In genomic region chr7:50206521-50207250, GRCh38 we compare ENCODE assay signal across 8 cellular contexts.
DNase-seq lines count a peak whose midpoint lies in the region.

No MANE protein-coding gene starts in this region.

- H3K36me3 ChIP-seq in KOPT-K1 (ENCODE audit: insufficient read depth, low read length) = no peaks in the 10 kb centered on the region
- no peaks in the 10 kb centered on the region for H3K36me3 ChIP-seq in effector memory CD4-positive, alpha-beta T cell (ENCODE audit: control insufficient read depth, insufficient read depth, low read length)

- no peaks in the 10 kb centered on the region for H3K27me3 ChIP-seq in effector memory CD4-positive, alpha-beta T cell (replicated peaks; ENCODE audit: control insufficient read depth, insufficient read depth, low read length, poor library complexity, severe bottlenecking)

- peak; percentile 76 to 77 for DNase-seq in activated CD4-positive, alpha-beta T cell treated with anti-CD3 and anti-CD28 coated beads, Interleukin-2, amount 50 U/mL, for 4 hours
- peak; percentile 38 to 74 (median 54) for DNase-seq in effector memory CD4-positive, alpha-beta T cell
- peak; percentile 37 for DNase-seq in stimulated activated CD8-positive, alpha-beta memory T cell treated with anti-CD3 and anti-CD28 coated beads, Interleukin-12 subunit alpha, Interleukin-12 subunit beta, amount 100 ng/mL, for 24 hours (ENCODE audit: extremely low read depth)
- DNase-seq in globus pallidus (ENCODE audit: low spot score) = no peak
- DNase-seq in DMS 273 (lab: John Stamatoyannopoulos, UW; ENCODE audit: unreplicated experiment) = no peak
- no peak for DNase-seq in hepatic stellate cell (ENCODE audit: low spot score)
- DNase-seq in superior temporal gyrus (ENCODE audit: extremely low spot score) = no peak

- peaks cover 55% of the 10 kb centered on the region for H3K4me1 ChIP-seq in effector memory CD4-positive, alpha-beta T cell (ENCODE audit: control insufficient read depth, insufficient read depth, low read length, poor library complexity, severe bottlenecking)

- H3K9me3 ChIP-seq in KOPT-K1 (ENCODE audit: insufficient read depth, low read length, poor library complexity, severe bottlenecking) = no peaks in the 10 kb centered on the region
- H3K9me3 ChIP-seq in effector memory CD4-positive, alpha-beta T cell (ENCODE audit: control insufficient read depth, low read length) = no peaks in the 10 kb centered on the region

- peak overlapping the region; percentile 1 for H3K4me3 ChIP-seq in effector memory CD4-positive, alpha-beta T cell (ENCODE audit: insufficient read depth, low read depth, low read length, poor library complexity, severe bottlenecking)

- H3K27ac ChIP-seq in KOPT-K1 (ENCODE audit: low read depth, low read length, poor library complexity, severe bottlenecking) = peak overlapping the region; percentile 68
- H3K27ac ChIP-seq in effector memory CD4-positive, alpha-beta T cell (ENCODE audit: insufficient read depth, low read length, poor library complexity, severe bottlenecking) = peak overlapping the region; percentile 53

Comparison
In these comparisons a context has a peak if more than half of its experiments do, and no peak if none do; other contexts are left out.
1. DNase-seq: peak in activated CD4-positive, alpha-beta T cell treated with anti-CD3 and anti-CD28 coated beads, Interleukin-2, amount 50 U/mL, for 4 hours (2 of 2), effector memory CD4-positive, alpha-beta T cell (3 of 3) and stimulated activated CD8-positive, alpha-beta memory T cell treated with anti-CD3 and anti-CD28 coated beads, Interleukin-12 subunit alpha, Interleukin-12 subunit beta, amount 100 ng/mL, for 24 hours (single experiment); none in globus pallidus (single experiment), DMS 273 (single experiment), hepatic stellate cell (single experiment) and superior temporal gyrus (single experiment).